In the genomic region with DNA sequence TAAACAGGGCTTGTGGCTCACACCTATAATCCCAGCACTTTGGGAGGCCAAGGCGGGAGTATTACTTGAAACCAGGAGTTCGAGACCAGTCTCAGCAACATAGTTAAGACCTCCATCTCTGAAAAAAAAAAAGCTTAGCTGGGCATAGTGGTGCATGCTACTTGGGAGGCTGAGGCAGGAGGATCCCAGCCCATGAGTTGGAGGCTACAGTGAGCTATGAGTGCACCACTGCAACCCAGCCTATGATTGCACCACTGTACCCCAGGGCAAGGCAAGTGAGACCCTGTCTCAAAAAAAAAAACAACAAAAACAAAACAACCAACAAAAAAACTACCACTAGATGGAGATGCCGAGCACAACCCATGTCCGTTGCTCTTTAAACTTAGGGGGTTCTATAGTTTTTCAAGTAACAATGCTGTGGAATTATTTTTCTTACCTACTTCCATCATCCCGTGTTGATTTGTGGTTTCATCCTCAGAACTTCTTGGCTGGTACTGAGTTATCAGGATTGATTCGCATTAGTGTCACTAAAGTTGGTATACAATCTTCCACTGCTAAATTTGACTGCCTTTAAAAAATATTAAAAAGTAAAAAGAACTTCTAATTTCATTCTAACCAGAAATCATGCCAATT, we compare ENCODE assay signal across 8 cellular contexts. TPM values are rescaled to one million over a fixed set of nuclear protein-coding genes. Genes with fewer than 3 reads are reported as not detected.
DNase-seq lines count a peak whose midpoint lies in the region; ATAC-seq and TF ChIP-seq lines count a peak whose summit lies in the region.

No MANE protein-coding gene starts in this region.

- peaks cover 28% of the 10 kb centered on the region for H3K79me2 ChIP-seq in DND-41 (ENCODE audit: insufficient read depth, low read length)

- BruUV-seq in A673 (replicated peaks; lab: Mats Ljungman, UMichigan): no TSS peak

- TF ChIP-seq POLR2A in body of pancreas (IDR thresholded peaks at IDR 0.05): no peak

- H3K4me2 ChIP-seq in DND-41 (ENCODE audit: insufficient read depth, low read length): peak overlapping the region; percentile 65

- H3K36me3 ChIP-seq in A673 (ENCODE audit: insufficient read depth, low read length, poor library complexity, severe bottlenecking): no peaks in the 10 kb centered on the region
- no peaks in the 10 kb centered on the region for H3K36me3 ChIP-seq in DND-41 (ENCODE audit: insufficient read depth, low read length)
- no peaks in the 10 kb centered on the region for H3K36me3 ChIP-seq in body of pancreas (replicated peaks in 1 of 2; ENCODE audit: insufficient read depth in 1 of 2, low read depth in 2 of 2)
- no peaks in the 10 kb centered on the region for H3K36me3 ChIP-seq in mucosa of descending colon (ENCODE audit: low read depth)

- H2AFZ ChIP-seq in DND-41 (ENCODE audit: low read depth, low read length): no peak overlapping the region

- intact Hi-C loops in A673 (cut with micrococcal nuclease; ENCODE audit: unreplicated experiment) (loop anchor here (5.0 kb wide), 1 partner anchor 66 kb away; no protein-coding TSS in a partner anchor), body of pancreas (cut with DNase I) (no loop called here), mucosa of descending colon (cut with DNase I, micrococcal nuclease) (loop anchor here in 1 of 2 donors (5.0 kb wide), 1 partner anchor 66 kb away; no protein-coding TSS in a partner anchor)

- ATAC-seq in DND-41 (ENCODE audit: insufficient read depth, low read depth): no peak
- ATAC-seq in body of pancreas: no peak
- peak; percentile 23 for ATAC-seq in mucosa of descending colon
- ATAC-seq in GM21367 (IDR thresholded peaks at IDR 0.05; ENCODE audit: unreplicated experiment): no peak
- ATAC-seq in HG03097 (IDR thresholded peaks at IDR 0.05; ENCODE audit: low FRiP score, unreplicated experiment): no peak

- CTCF ChIA-PET in A673 (lab: Charles Lee): interaction anchor here (0.6 kb wide), 1 partner anchor 10 kb away, joined by 5 read pairs; no protein-coding TSS in a partner anchor

- 19 to 22% methylated on average over 6 of the region's 6 CpGs for WGBS in body of pancreas, 2 donors

- POLR2A ChIA-PET in A673 (lab: Charles Lee; ENCODE audit: low non-redundant PET): no interaction called here

- peak overlapping the region; percentile 43 for H3K9ac ChIP-seq in DND-41 (ENCODE audit: low read depth, low read length)

- H3K27ac ChIP-seq in A673 (ENCODE audit: low read depth, low read length, poor library complexity, severe bottlenecking) (no peak overlapping the region), DND-41 (ENCODE audit: low read length) (peak overlapping the region; percentile 90), body of pancreas (peak overlapping the region in 3 of 4 donors; percentile 72 to 84 (median 77))

- H4K20me1 ChIP-seq in DND-41 (ENCODE audit: insufficient read depth, low read length): no peaks in the 10 kb centered on the region

- H3K4me3 ChIP-seq in A673 (ENCODE audit: low read depth, low read length, poor library complexity, severe bottlenecking) (no peak overlapping the region), DND-41 (ENCODE audit: low read depth in 1 of 2, low read length in 2 of 2) (peak overlapping the region in 1 of 2 experiments; percentile 37; a peak in 1 of 4 replicates), body of pancreas (no peak overlapping the region), mucosa of descending colon (no peak overlapping the region)

- TF ChIP-seq CTCF in A673 (conservative IDR thresholded peaks at IDR 0.05; ENCODE audit: low read depth, low read length): peak; percentile 81
- peak; percentile 78 for TF ChIP-seq CTCF in DND-41 (IDR thresholded peaks at IDR 0.05; ENCODE audit: borderline replicate concordance, extremely low read depth, low read length, poor library complexity, severe bottlenecking)
- TF ChIP-seq CTCF in body of pancreas (IDR thresholded peaks at IDR 0.05): peak; percentile 41 to 78 (median 50)
- TF ChIP-seq CTCF in mucosa of descending colon (IDR thresholded peaks at IDR 0.05): peak; percentile 37

- H3K4me1 ChIP-seq in A673 (ENCODE audit: insufficient read depth, low read length, poor library complexity, severe bottlenecking): peaks cover 25% of the 10 kb centered on the region
- peaks cover 62% of the 10 kb centered on the region for H3K4me1 ChIP-seq in DND-41 (ENCODE audit: insufficient read depth, low read length)
- peaks cover 22% of the 10 kb centered on the region for H3K4me1 ChIP-seq in body of pancreas
- peaks cover 11% of the 10 kb centered on the region for H3K4me1 ChIP-seq in mucosa of descending colon (ENCODE audit: low read depth)

- H3K27me3 ChIP-seq in A673 (replicated peaks; ENCODE audit: insufficient read depth, low read depth, low read length, poor library complexity) (no peaks in the 10 kb centered on the region), DND-41 (ENCODE audit: insufficient read depth, low read length, poor library complexity) (no peaks in the 10 kb centered on the region), body of pancreas (no peaks in the 10 kb centered on the region)

- DNase-seq in A673 (ENCODE audit: low spot score) (peak; percentile 67), DND-41 (peak; percentile 57), NCI-H1694 (lab: John Stamatoyannopoulos, UW) (peak; percentile 80), body of pancreas (no peak), mucosa of descending colon (no peak), NCI-H187 treated with DMSO at 0.1 percent for 48 hours (lab: John Stamatoyannopoulos, UW) (no peak)

- no peaks in the 10 kb centered on the region for H3K9me3 ChIP-seq in A673 (ENCODE audit: low read depth, low read length, poor library complexity, severe bottlenecking)
- no peaks in the 10 kb centered on the region for H3K9me3 ChIP-seq in DND-41 (ENCODE audit: insufficient read depth, low read length, severe bottlenecking)
- no peaks in the 10 kb centered on the region for H3K9me3 ChIP-seq in body of pancreas
- no peaks in the 10 kb centered on the region for H3K9me3 ChIP-seq in mucosa of descending colon

RNA-seq across cellular contexts. Expression of gene REPIN1, which starts 12.2 kb away (rescaled TPM):
- total RNA-seq in A673 (2021): 113 and 114 TPM in 2 replicates
- total RNA-seq in body of pancreas: 100 to 1,000 TPM in 1 of 2 donors, 10 to 100 TPM in 1; 77.0 to 117 TPM
- 100 to 1,000 TPM; 151 to 228 (median 202) TPM for total RNA-seq in mucosa of descending colon

RNA-seq across cellular contexts. Expression of gene RARRES2, which starts 15.0 kb away (rescaled TPM):
- total RNA-seq in A673 (2021) (not detected in 2 replicates), body of pancreas (100 to 1,000 TPM; 245 to 400 TPM), mucosa of descending colon (100 to 1,000 TPM in 1 of 3 donors, 10 to 100 TPM in 2; 82.6 to 202 (median 98.9) TPM)

RNA-seq across cellular contexts. Expression of gene ZNF775, which starts 22.7 kb away (rescaled TPM):
- total RNA-seq in A673 (2021) (12.1 and 14.3 TPM in 2 replicates), body of pancreas (10 to 100 TPM in 1 of 2 donors, 1 to 10 TPM in 1; 6.0 to 10.2 TPM), mucosa of descending colon (10 to 100 TPM; 10.9 to 11.8 (median 11.3) TPM)

RNA-seq across cellular contexts. Expression of gene ACTR3C, which starts 33.0 kb away (rescaled TPM):
- total RNA-seq in A673 (2021): 4.5 TPM in 2 replicates
- total RNA-seq in body of pancreas: 10 to 100 TPM; 35.5 to 69.9 TPM
- total RNA-seq in mucosa of descending colon: 10 to 100 TPM; 29.9 to 53.0 (median 30.2) TPM

RNA-seq across cellular contexts. Expression of gene LRRC61, which starts 33.2 kb away (rescaled TPM):
- total RNA-seq in A673 (2021) (48.1 and 48.5 TPM in 2 replicates), body of pancreas (10 to 100 TPM in 1 of 2 donors, 1 to 10 TPM in 1; 4.9 to 25.2 TPM), mucosa of descending colon (10 to 100 TPM; 11.8 to 14.5 (median 14.5) TPM)

Comparison
In these comparisons a context has a peak if more than half of its experiments do, and no peak if none do; other contexts are left out.
1. DNase-seq: peak in A673 (single experiment), DND-41 (single experiment) and NCI-H1694 (single experiment); none in body of pancreas (0 of 4), mucosa of descending colon (0 of 3) and NCI-H187 treated with DMSO at 0.1 percent for 48 hours (single experiment).
2. RNA of gene RARRES2, which starts 15.0 kb away (total RNA-seq): 245 to 400 TPM in body of pancreas and 82.6 to 202 TPM in mucosa of descending colon; not detected in A673; every median in the first group is over 10 times any median in the second.
3. Peak in every context shown above with its lines, with median percentiles within 50 percentile points of each other: CTCF ChIP-seq.